14 cellular contexts compared by ENCODE assay signal in the genomic region with DNA sequence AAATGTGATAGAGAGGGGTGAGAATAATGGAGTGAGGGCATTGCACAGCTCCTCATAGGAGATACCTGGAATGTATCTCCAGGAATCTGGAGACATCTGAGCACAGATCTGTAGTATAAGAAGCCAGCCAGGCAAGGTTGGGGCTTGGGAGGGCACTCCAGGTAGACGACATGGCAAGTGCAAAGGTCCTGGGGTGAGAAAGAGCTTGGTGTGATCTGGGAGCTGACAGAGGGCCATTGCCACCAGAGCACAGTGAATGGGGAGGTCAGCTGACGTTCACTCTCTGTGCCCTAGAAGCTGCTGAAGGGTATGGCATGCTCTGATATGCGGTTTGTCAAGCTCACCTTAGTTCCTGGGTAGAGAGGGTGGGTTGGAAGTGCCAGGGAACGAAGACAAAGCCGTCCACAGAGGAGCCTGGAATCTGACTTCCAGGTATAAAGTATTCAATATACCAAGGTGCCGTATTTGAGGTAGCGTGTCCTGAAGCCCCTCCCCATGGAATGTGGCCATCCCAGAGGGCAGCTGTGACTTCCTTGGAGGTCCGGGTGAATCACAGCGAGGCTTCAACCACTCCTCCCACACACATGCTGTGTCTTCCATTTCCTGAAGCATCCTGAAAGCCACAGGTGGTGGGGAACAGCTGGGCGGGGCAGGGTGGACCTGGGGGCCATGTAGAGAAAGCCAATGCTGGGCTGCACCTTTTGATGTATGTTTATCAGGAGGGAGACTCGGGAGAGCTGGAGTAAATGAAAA.
DNase-seq lines count a peak whose midpoint lies in the region; ATAC-seq and TF ChIP-seq lines count a peak whose summit lies in the region.
"Had no signal": no experiment of that assay in that cellular context is flagged by ENCODE, and none has a peak within 500 bp of the region (broad histone marks: within the 10 kb centered on the region; RNA-seq: fewer than 3 reads in every experiment).

No MANE protein-coding gene starts in this region.

- DNase-seq in GM23338 (ENCODE audit: low spot score) (peak; percentile 95), NT2/D1 (ENCODE audit: low read depth, low spot score) (peak; percentile 50), iPS DF 4.7 (ENCODE audit: extremely low read depth, low spot score) (peak; percentile 98), left kidney (ENCODE audit: low read depth, low spot score) (peak; percentile 75), putamen (ENCODE audit: low spot score) (no peak), HT-29 (ENCODE audit: low spot score) (no peak), GM13976 (ENCODE audit: low spot score) (no peak)
- DNase-seq: C1 segment of cervical spinal cord, GM23248, NCI-H345, NCI-H526 treated with DMSO at 0.1 percent for 48 hours, SHP77 had no signal

- H3K4me1 ChIP-seq in GM23338 (ENCODE audit: insufficient read depth) (peaks cover 50% of the 10 kb centered on the region), NT2/D1 (ENCODE audit: insufficient read depth, insufficient read length) (peaks cover 10% of the 10 kb centered on the region)
- H3K4me1 ChIP-seq: A549 had no signal

- H3K79me2 ChIP-seq in GM23338 (replicated peaks; ENCODE audit: insufficient read depth): 0 out of 2 replicates have a peak, but pooled peaks cover 5% of the 10 kb centered on the region

- peak overlapping the region; percentile 34; the same call in 1 of the 3 replicates for H3K4me3 Mint-ChIP-seq in GM23338

- peaks cover 34% of the 10 kb centered on the region for H3K27me3 Mint-ChIP-seq in GM23338 (ENCODE audit: insufficient read depth, low read depth, poor library complexity)

- H3K27ac Mint-ChIP-seq in GM23338: peak overlapping the region; percentile 86

- H3K4me2 ChIP-seq in GM23338: no peak overlapping the region; the same call in 1 of the 2 replicates
- H3K4me2 ChIP-seq: A549 had no signal

- H3K9me3 Mint-ChIP-seq in GM23338: peaks cover 12% of the 10 kb centered on the region

- peak overlapping the region; percentile 99 for H3K27ac ChIP-seq in GM23338 (ENCODE audit: low read depth)
- H3K27ac ChIP-seq: A549, GM23248 had no signal

- no peak overlapping the region for H3K9ac ChIP-seq in NT2/D1 (ENCODE audit: insufficient read length, low read depth)
- H3K9ac ChIP-seq: GM23248 had no signal

- H2AFZ ChIP-seq in GM23338: no peak overlapping the region
- H2AFZ ChIP-seq: GM23248 had no signal

- H3K4me3 ChIP-seq in GM23338 (no peak overlapping the region; the same call in 1 of the 2 replicates), NT2/D1 (ENCODE audit: insufficient read length, low read depth) (no peak overlapping the region)
- H3K4me3 ChIP-seq: A549, GM23248 had no signal

- no peaks in the 10 kb centered on the region for H3K36me3 ChIP-seq in GM23338 (ENCODE audit: insufficient read depth)
- no peaks in the 10 kb centered on the region for H3K36me3 ChIP-seq in NT2/D1 (ENCODE audit: insufficient read depth, insufficient read length, low read length)

- H3K27me3 ChIP-seq in GM23338 (ENCODE audit: insufficient read depth): no peaks in the 10 kb centered on the region
- no peaks in the 10 kb centered on the region for H3K27me3 ChIP-seq in NT2/D1 (ENCODE audit: insufficient read depth, insufficient read length)

- TF ChIP-seq CTCF in GM23338 (conservative IDR thresholded peaks at IDR 0.05; ENCODE audit: low read depth in 2 of 2) (no peak), GM13976 (IDR thresholded peaks at IDR 0.05; ENCODE audit: borderline replicate concordance, control extremely low read depth, extremely low read depth, insufficient read depth, missing control alignments) (no peak)

- H3F3A ChIP-seq in GM23338 (replicated peaks; ENCODE audit: low read depth): peaks cover 27% of the 10 kb centered on the region; the same call in 1 of the 2 replicates

- H3K4me1 Mint-ChIP-seq in GM23338: peaks cover 75% of the 10 kb centered on the region

- peaks cover 23% of the 10 kb centered on the region for H3K36me3 Mint-ChIP-seq in GM23338 (ENCODE audit: low read depth)

- in situ Hi-C loops in GM13976 (cut with MboI; ENCODE audit: low sequenced_read_pairs, unreplicated experiment): no loop called here

- no peaks in the 10 kb centered on the region for H4K20me1 ChIP-seq in GM23338 (replicated peaks; ENCODE audit: insufficient read depth)

- ATAC-seq in GM23338 (peak; percentile 53), GM21576 (IDR thresholded peaks at IDR 0.05; ENCODE audit: unreplicated experiment) (no peak)
- ATAC-seq: A549 had no signal

- peaks cover 10% of the 10 kb centered on the region; the same call in 1 of the 2 replicates for H3K9me2 ChIP-seq in GM23338 (ENCODE audit: insufficient read depth)

- peaks cover 13% of the 10 kb centered on the region; the same call in 1 of the 2 replicates for H3K9me3 ChIP-seq in NT2/D1 (ENCODE audit: insufficient read depth, low read length)
- H3K9me3 ChIP-seq: A549 had no signal

TF ChIP-seq in GM23338, 12 proteins besides CTCF, POLR2A, EP300 and RAD21 (continues in another document):
- no peak for TF ChIP-seq CREB1 (CRISPR knock-in tag; IDR thresholded peaks at IDR 0.05; ENCODE audit: low read depth)
- no peak for TF ChIP-seq EZH2 (IDR thresholded peaks at IDR 0.05; ENCODE audit: low read depth, unreplicated experiment)
- TF ChIP-seq STAT1 (IDR thresholded peaks at IDR 0.05; ENCODE audit: unreplicated experiment): no peak
- peak; percentile 81 for TF ChIP-seq ETS1 (IDR thresholded peaks at IDR 0.05)
- TF ChIP-seq ZNF114 (CRISPR knock-in tag; IDR thresholded peaks at IDR 0.05): peak; percentile 10; the same call in 1 of the 2 replicates
- TF ChIP-seq POLR2AphosphoS5 (IDR thresholded peaks at IDR 0.05; ENCODE audit: low read depth): peak; percentile 52
- peak; percentile 96 for TF ChIP-seq NANOG (IDR thresholded peaks at IDR 0.05; ENCODE audit: borderline replicate concordance)
- no peak for TF ChIP-seq JUNB (IDR thresholded peaks at IDR 0.05; ENCODE audit: unreplicated experiment)
- no peak for TF ChIP-seq ZNF331 (CRISPR knock-in tag; IDR thresholded peaks at IDR 0.05; ENCODE audit: low read depth)
- no peak for TF ChIP-seq EZH2phosphoT487 (IDR thresholded peaks at IDR 0.05; ENCODE audit: unreplicated experiment)

Comparison
In these comparisons a context has a peak if more than half of its experiments do, and no peak if none do; other contexts are left out.
1. DNase-seq: peak in GM23338 (single experiment), NT2/D1 (single experiment), iPS DF 4.7 (single experiment) and left kidney (single experiment); none in putamen (single experiment), HT-29 (single experiment) and GM13976 (single experiment).